In genomic region chr4:84964995-84965557, GRCh38 we compare ENCODE assay signal across 8 cellular contexts. TPM values are rescaled to one million over a fixed set of nuclear protein-coding genes. Genes with fewer than 3 reads are reported as not detected.
DNase-seq lines count a peak whose midpoint lies in the region; ATAC-seq and TF ChIP-seq lines count a peak whose summit lies in the region.

No MANE protein-coding gene starts in this region.

- H3K9me3 ChIP-seq in body of pancreas (no peaks in the 10 kb centered on the region), testis (no peaks in the 10 kb centered on the region)

- H3K9me3 Mint-ChIP-seq in activated CD4-positive, alpha-beta T cell treated with anti-CD3 and anti-CD28 coated beads, Interleukin-2, amount 10 ng/mL, durations not matched to agents 24 days and 14 days: no peaks in the 10 kb centered on the region

- no peak for DNase-seq in activated CD4-positive, alpha-beta T cell treated with anti-CD3 and anti-CD28 coated beads, Interleukin-2, amount 10 ng/mL, durations not matched to agents 24 days and 14 days
- no peak for DNase-seq in activated CD4-positive, alpha-beta T cell treated with anti-CD3 and anti-CD28 coated beads, Interleukin-2, amount 50 U/mL, for 4 hours
- DNase-seq in body of pancreas (no peak), lower leg skin (ENCODE audit: low spot score in 2 of 2) (no peak), testis (no peak), HPDE6-E6E7 (ENCODE audit: extremely low spot score) (no peak)

- H3K27me3 Mint-ChIP-seq in activated CD4-positive, alpha-beta T cell treated with anti-CD3 and anti-CD28 coated beads, Interleukin-2, amount 10 ng/mL, durations not matched to agents 24 days and 14 days: peaks cover 31% of the 10 kb centered on the region

- no peaks in the 10 kb centered on the region for H3K36me3 Mint-ChIP-seq in activated CD4-positive, alpha-beta T cell treated with anti-CD3 and anti-CD28 coated beads, Interleukin-2, amount 10 ng/mL, durations not matched to agents 24 days and 14 days (ENCODE audit: low read depth)

- H3K27me3 ChIP-seq in body of pancreas (no peaks in the 10 kb centered on the region), testis (no peaks in the 10 kb centered on the region)

- no peak overlapping the region for H3K27ac Mint-ChIP-seq in activated CD4-positive, alpha-beta T cell treated with anti-CD3 and anti-CD28 coated beads, Interleukin-2, amount 10 ng/mL, durations not matched to agents 24 days and 14 days

- 24 to 29% methylated on average over 6 of the region's 6 CpGs for WGBS in body of pancreas, 2 donors
- WGBS in lower leg skin, 2 donors: 40 to 47% methylated on average over 6 of the region's 6 CpGs
- 33 to 35% methylated on average over 6 of the region's 6 CpGs for WGBS in testis, 2 donors

- ATAC-seq in body of pancreas (no peak), GM18517 (IDR thresholded peaks at IDR 0.05; ENCODE audit: unreplicated experiment) (no peak), GM21526 (IDR thresholded peaks at IDR 0.05; ENCODE audit: low FRiP score, unreplicated experiment) (no peak)

- H3K27ac ChIP-seq in body of pancreas: peak overlapping the region in 3 of 4 donors; percentile 89 to 95 (median 90)
- peak overlapping the region; percentile 85 to 95 for H3K27ac ChIP-seq in testis

- H3K4me3 ChIP-seq in body of pancreas: peak overlapping the region; percentile 59 to 91
- peak overlapping the region; percentile 87 for H3K4me3 ChIP-seq in lower leg skin (ENCODE audit: low read depth, poor library complexity, severe bottlenecking)
- H3K4me3 ChIP-seq in testis: peak overlapping the region; percentile 89 to 90

- H3K4me1 ChIP-seq in body of pancreas (peaks cover 19% of the 10 kb centered on the region), testis (peaks cover 18% of the 10 kb centered on the region)

- H3K4me3 Mint-ChIP-seq in activated CD4-positive, alpha-beta T cell treated with anti-CD3 and anti-CD28 coated beads, Interleukin-2, amount 10 ng/mL, durations not matched to agents 24 days and 14 days: peak overlapping the region; percentile 29

- intact Hi-C loops in activated CD4-positive, alpha-beta T cell treated with anti-CD3 and anti-CD28 coated beads, Interleukin-2, amount 10 ng/mL, durations not matched to agents 24 days and 14 days (cut with micrococcal nuclease): loop anchor here (5.0 kb wide), 3 partner anchors 213 to 468 kb away; partner anchors contain the start of genes CDS1 and NKX6-1
- intact Hi-C loops in body of pancreas (cut with DNase I) (no loop called here), lower leg skin (cut with DNase I; ENCODE audit: low total_unique reads) (no loop called here), testis (cut with DNase I; ENCODE audit: low total_unique reads) (no loop called here)

- TF ChIP-seq POLR2A in body of pancreas (IDR thresholded peaks at IDR 0.05) (no peak), lower leg skin (IDR thresholded peaks at IDR 0.05) (no peak), testis (IDR thresholded peaks at IDR 0.05) (no peak)

- no peaks in the 10 kb centered on the region for H3K36me3 ChIP-seq in body of pancreas (replicated peaks in 1 of 2; ENCODE audit: insufficient read depth in 1 of 2, low read depth in 2 of 2)
- H3K36me3 ChIP-seq in testis (ENCODE audit: low read depth, missing control alignments): no peaks in the 10 kb centered on the region

- no peak for TF ChIP-seq CTCF in body of pancreas (IDR thresholded peaks at IDR 0.05)
- no peak for TF ChIP-seq CTCF in lower leg skin (IDR thresholded peaks at IDR 0.05)
- no peak for TF ChIP-seq CTCF in testis (IDR thresholded peaks at IDR 0.05)

- peaks cover 7% of the 10 kb centered on the region for H3K4me1 Mint-ChIP-seq in activated CD4-positive, alpha-beta T cell treated with anti-CD3 and anti-CD28 coated beads, Interleukin-2, amount 10 ng/mL, durations not matched to agents 24 days and 14 days

RNA-seq across cellular contexts. Expression of gene WDFY3, which starts 1.4 kb away (rescaled TPM):
- total RNA-seq in activated CD4-positive, alpha-beta T cell treated with anti-CD3 and anti-CD28 coated beads, Interleukin-2, amount 10 ng/mL, durations not matched to agents 24 days and 14 days: 0.59 and 0.75 TPM in 2 replicates
- total RNA-seq in body of pancreas: 10 to 100 TPM; 36.1 to 55.0 TPM
- 10 to 100 TPM; 73.2 to 98.4 (median 90.2) TPM for total RNA-seq in lower leg skin
- 100 to 1,000 TPM; 126 to 168 TPM for total RNA-seq in testis
- polyA plus RNA-seq in testis (ENCODE audit: insufficient read depth, low read depth, low replicate concordance): 31.7 TPM

Comparison
In these comparisons a context has a peak if more than half of its experiments do, and no peak if none do; other contexts are left out.
1. RNA of gene WDFY3, which starts 1.4 kb away (total RNA-seq): 126 to 168 TPM in testis, 73.2 to 98.4 TPM in lower leg skin and 36.1 to 55.0 TPM in body of pancreas; 0.59 to 0.75 TPM in activated CD4-positive, alpha-beta T cell treated with anti-CD3 and anti-CD28 coated beads, Interleukin-2, amount 10 ng/mL, durations not matched to agents 24 days and 14 days; every median in the first group is over 10 times any median in the second.
2. Peak in every context shown above with its lines, with median percentiles within 50 percentile points of each other: H3K4me3 ChIP-seq.